ENCODE assay signal across 12 cellular contexts in the genomic region with DNA sequence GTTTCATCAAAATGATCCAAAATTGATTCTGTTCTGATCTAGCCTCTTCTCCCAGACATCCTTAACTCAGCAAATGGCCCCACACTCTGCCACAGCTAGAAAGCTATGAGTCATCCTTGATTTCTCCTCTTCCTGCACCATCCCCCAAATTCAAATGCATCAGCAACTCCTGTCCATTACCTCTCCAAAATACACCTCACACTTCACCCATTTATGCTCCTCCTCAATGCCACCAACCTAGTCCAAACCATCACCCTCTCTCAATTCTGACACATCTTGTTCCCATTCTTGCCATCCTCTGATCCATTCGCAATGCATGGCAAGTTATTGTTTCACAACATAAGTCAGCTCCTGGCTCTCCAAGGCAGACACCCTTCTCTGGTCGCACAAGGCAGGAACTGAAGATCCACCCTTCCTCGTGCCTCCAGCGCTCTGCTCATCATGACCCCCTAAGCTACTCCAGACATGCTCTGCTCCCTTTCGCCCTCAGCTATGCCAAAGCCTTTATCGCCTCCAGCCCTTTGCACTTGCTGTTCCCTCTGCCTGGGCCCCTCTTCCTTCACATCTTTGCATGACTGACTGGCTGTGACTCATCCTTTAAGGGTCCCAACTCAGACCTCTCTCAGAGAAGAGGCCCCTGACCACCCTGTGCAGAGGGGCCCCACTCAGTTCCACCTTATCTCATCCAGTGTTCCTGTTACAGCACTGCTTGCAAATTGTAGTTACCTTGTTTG.
DNase-seq lines count a peak whose midpoint lies in the region; ATAC-seq and TF ChIP-seq lines count a peak whose summit lies in the region.
"Had no signal": no experiment of that assay in that cellular context is flagged by ENCODE, and none has a peak within 500 bp of the region (broad histone marks: within the 10 kb centered on the region; RNA-seq: fewer than 3 reads in every experiment).

No MANE protein-coding gene starts in this region.

- no peaks in the 10 kb centered on the region for H3K27me3 ChIP-seq in breast epithelium
- no peaks in the 10 kb centered on the region for H3K27me3 ChIP-seq in aorta (ENCODE audit: control insufficient read depth in 1 of 2, insufficient read depth in 2 of 2, low read length in 1 of 2)

- peaks cover 4% of the 10 kb centered on the region for H3K36me3 Mint-ChIP-seq in MCF 10A (ENCODE audit: insufficient read depth, unreplicated experiment)
- H3K36me3 Mint-ChIP-seq: activated CD4-positive, alpha-beta memory T cell treated with anti-CD3 and anti-CD28 coated beads for 36 hours; activated naive CD4-positive, alpha-beta T cell treated with anti-CD3 and anti-CD28 coated beads, Interleukin-2, amount 50 U/mL, for 24 hours had no signal

- CTCF ChIA-PET in MCF 10A (lab: Yijun Ruan, JAX) (interaction anchor here (0.5 to 2.2 kb wide), 5 partner anchors 10 to 1022 kb away, joined by 3 to 12 read pairs (median 4); no protein-coding TSS in a partner anchor), RWPE1 (lab: Yijun Ruan, JAX) (interaction anchor here (0.6 kb wide), 1 partner anchor 778 kb away, joined by 3 read pairs; no protein-coding TSS in a partner anchor)

- no TSS peak for BruUV-seq in MCF 10A (replicated peaks; lab: Mats Ljungman, UMichigan)

- no peak for TF ChIP-seq POLR2A in breast epithelium (IDR thresholded peaks at IDR 0.05)

- no peak overlapping the region for H3K4me3 Mint-ChIP-seq in MCF 10A (ENCODE audit: unreplicated experiment)
- H3K4me3 Mint-ChIP-seq: activated CD4-positive, alpha-beta memory T cell treated with anti-CD3 and anti-CD28 coated beads for 36 hours; activated naive CD4-positive, alpha-beta T cell treated with anti-CD3 and anti-CD28 coated beads, Interleukin-2, amount 50 U/mL, for 24 hours had no signal

- no peak for TF ChIP-seq CTCF in MCF 10A (IDR thresholded peaks at IDR 0.05; ENCODE audit: unreplicated experiment)
- no peak for TF ChIP-seq CTCF in breast epithelium (IDR thresholded peaks at IDR 0.05)
- TF ChIP-seq CTCF in RWPE1 (conservative IDR thresholded peaks at IDR 0.05; ENCODE audit: low read depth): no peak
- TF ChIP-seq CTCF in fibroblast of pulmonary artery (IDR thresholded peaks at IDR 0.05; ENCODE audit: low read length, missing control alignments): no peak

- no peaks in the 10 kb centered on the region for H3K9me3 Mint-ChIP-seq in MCF 10A (ENCODE audit: unreplicated experiment)
- H3K9me3 Mint-ChIP-seq: activated CD4-positive, alpha-beta memory T cell treated with anti-CD3 and anti-CD28 coated beads for 36 hours; activated naive CD4-positive, alpha-beta T cell treated with anti-CD3 and anti-CD28 coated beads, Interleukin-2, amount 50 U/mL, for 24 hours had no signal

- peaks cover 14% of the 10 kb centered on the region for H3K4me1 Mint-ChIP-seq in MCF 10A (ENCODE audit: insufficient read depth, unreplicated experiment)
- H3K4me1 Mint-ChIP-seq: activated naive CD4-positive, alpha-beta T cell treated with anti-CD3 and anti-CD28 coated beads, Interleukin-2, amount 50 U/mL, for 24 hours had no signal

- WGBS in aorta, 2 donors: 93 to 96% methylated on average over 6 of the region's 6 CpGs

- H3K27ac Mint-ChIP-seq in MCF 10A (ENCODE audit: low read depth, unreplicated experiment): no peak overlapping the region
- H3K27ac Mint-ChIP-seq: activated CD4-positive, alpha-beta memory T cell treated with anti-CD3 and anti-CD28 coated beads for 36 hours; activated naive CD4-positive, alpha-beta T cell treated with anti-CD3 and anti-CD28 coated beads, Interleukin-2, amount 50 U/mL, for 24 hours had no signal

- H3K27me3 Mint-ChIP-seq in MCF 10A (ENCODE audit: insufficient read depth, unreplicated experiment): no peaks in the 10 kb centered on the region

- H3K36me3 ChIP-seq in breast epithelium (no peaks in the 10 kb centered on the region), aorta (ENCODE audit: control insufficient read depth in 1 of 2, insufficient read depth in 2 of 2, low read length in 1 of 2) (no peaks in the 10 kb centered on the region)

- H3K4me3 ChIP-seq in breast epithelium (no peak overlapping the region), fibroblast of pulmonary artery (replicated peaks; ENCODE audit: low read depth, low read length) (no peak overlapping the region), aorta (ENCODE audit: low read length in 2 of 2) (no peak overlapping the region)
- H3K4me3 ChIP-seq: mucosa of descending colon had no signal

- DNase-seq in MCF 10A (ENCODE audit: unreplicated experiment) (peak; percentile 55), breast epithelium (ENCODE audit: low spot score in 2 of 2) (no peak), RWPE1 (ENCODE audit: low spot score) (peak; percentile 13), fibroblast of pulmonary artery (ENCODE audit: low read depth) (peak; percentile 34), aorta (no peak), T-helper 9 cell (no peak), medulla oblongata (ENCODE audit: extremely low spot score) (no peak), NCI-H69 (lab: John Stamatoyannopoulos, UW) (no peak)
- DNase-seq: activated CD4-positive, alpha-beta memory T cell treated with anti-CD3 and anti-CD28 coated beads for 36 hours; mucosa of descending colon; NCI-H446 had no signal

- no peaks in the 10 kb centered on the region for H3K4me1 ChIP-seq in breast epithelium
- no peaks in the 10 kb centered on the region for H3K4me1 ChIP-seq in aorta (ENCODE audit: control insufficient read depth in 1 of 2, insufficient read depth in 2 of 2, low read length in 2 of 2)

- intact Hi-C loops in MCF 10A (cut with micrococcal nuclease): loop anchor here (10.0 kb wide), 3 partner anchors 575 to 1995 kb away; a partner anchor contains a TSS
- intact Hi-C loops in breast epithelium (cut with DNase I; ENCODE audit: low total_unique reads): no loop called here
- intact Hi-C loops in aorta (cut with DNase I): no loop called here

- POLR2A ChIA-PET in MCF 10A (lab: Yijun Ruan, JAX) (no interaction called here), RWPE1 (lab: Yijun Ruan, JAX; ENCODE audit: low non-redundant PET) (no interaction called here)

- ATAC-seq in aorta (ENCODE audit: low FRiP score): peak; percentile 56
- ATAC-seq: mucosa of descending colon had no signal

- H3K9me3 ChIP-seq in breast epithelium: no peaks in the 10 kb centered on the region
- H3K9me3 ChIP-seq in aorta (ENCODE audit: control insufficient read depth, low read length): no peaks in the 10 kb centered on the region
- H3K9me3 ChIP-seq: mucosa of descending colon had no signal

- H3K27ac ChIP-seq in breast epithelium (peak overlapping the region in 1 of 2 donors; percentile 25), RWPE1 (no peak overlapping the region), aorta (ENCODE audit: low read depth in 1 of 2, low read length in 2 of 2) (no peak overlapping the region)

Comparison
In these comparisons a context has a peak if more than half of its experiments do, and no peak if none do; other contexts are left out.
1. DNase-seq: peak in MCF 10A (single experiment), RWPE1 (single experiment) and fibroblast of pulmonary artery (single experiment); none in breast epithelium (0 of 2), aorta (0 of 2), T-helper 9 cell (single experiment), medulla oblongata (single experiment) and NCI-H69 (single experiment).